Comparison of ENCODE assay signal across 1 cellular context in the genomic region with DNA sequence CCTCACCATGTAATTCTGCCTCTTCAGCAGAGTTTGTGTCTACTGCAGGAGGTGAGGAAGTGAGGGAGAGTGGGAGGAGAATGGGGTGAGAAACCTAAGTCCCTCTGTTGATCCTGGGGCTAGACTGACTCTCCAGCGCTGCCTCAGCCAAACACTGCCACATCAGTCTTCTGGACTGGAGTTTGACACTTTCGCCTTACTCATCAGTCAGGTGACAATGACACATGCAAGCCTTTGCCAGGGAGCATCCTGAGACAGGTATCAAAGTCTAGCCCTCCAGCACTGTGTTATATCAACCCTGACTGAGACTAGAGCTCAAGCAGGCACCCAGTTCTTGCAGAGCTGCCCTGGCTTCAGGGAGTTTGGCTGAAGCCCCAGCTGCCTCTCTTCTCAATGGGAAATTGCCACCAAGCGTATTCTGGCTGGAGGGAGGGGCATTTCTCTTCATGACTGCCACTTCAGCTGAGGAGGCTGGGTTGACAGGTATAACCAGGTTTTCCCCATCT.
TF ChIP-seq lines count a peak whose summit lies in the region.

No MANE protein-coding gene starts in this region.

TF ChIP-seq in SK-N-SH treated with all-trans-retinoic acid at 6 μM for 48 hours, 23 proteins besides CTCF, POLR2A, EP300 and RAD21 (continued from another document):
- no peak for TF ChIP-seq TSHZ2 (CRISPR knock-in tag; IDR thresholded peaks at IDR 0.05)
